30 cellular contexts compared by ENCODE assay signal in genomic region chr2:176068037-176068832, GRCh38. TPM values are rescaled to one million over a fixed set of nuclear protein-coding genes. Genes with fewer than 3 reads are reported as not detected.
A peak's percentile ranks its signal among the peaks of the same experiment; 100 is the strongest.
DNase-seq lines count a peak whose midpoint lies in the region; ATAC-seq, FAIRE-seq and TF ChIP-seq lines count a peak whose summit lies in the region.
"Had no signal": no experiment of that assay in that cellular context is flagged by ENCODE, and none has a peak within 500 bp of the region (broad histone marks: within the 10 kb centered on the region; RNA-seq: fewer than 3 reads in every experiment).

No MANE protein-coding gene starts in this region.

- no peaks in the 10 kb centered on the region for H3K9me2 ChIP-seq in GM23338 (ENCODE audit: insufficient read depth)

- H3K18ac ChIP-seq in H1 (ENCODE audit: extremely low read depth, low read length): no peak overlapping the region

- H3K14ac ChIP-seq in H1 (ENCODE audit: insufficient read length): no peak overlapping the region

- peaks cover 12% of the 10 kb centered on the region for H4K20me1 ChIP-seq in GM23338 (replicated peaks; ENCODE audit: insufficient read depth)
- peaks cover 8 to 16% of the 10 kb centered on the region in 2 experiments for H4K20me1 ChIP-seq in H1 (replicated peaks in 1 of 2; ENCODE audit: control insufficient read depth in 1 of 2, insufficient read depth in 2 of 2, low read length in 2 of 2)

- no peaks in the 10 kb centered on the region; the same call in 2 of the 3 replicates for H3K36me3 Mint-ChIP-seq in GM23338 (ENCODE audit: low read depth)
- H3K36me3 Mint-ChIP-seq in natural killer cell treated with Interleukin-12 subunit alpha and Interleukin-12 subunit beta and Interleukin-15 and Interleukin-18, amount 100 ng/mL, for 72 hours: no peaks in the 10 kb centered on the region
- H3K36me3 Mint-ChIP-seq: activated naive CD8-positive, alpha-beta T cell treated with anti-CD3 and anti-CD28 coated beads for 36 hours; brain had no signal

- TF ChIP-seq CTCF in GM23338 (conservative IDR thresholded peaks at IDR 0.05; ENCODE audit: low read depth in 2 of 2) (no peak), H1 (IDR thresholded peaks at IDR 0.05; ENCODE audit: control extremely low read depth in 1 of 3, insufficient read depth in 1 of 3, low read depth in 1 of 3, low read length in 3 of 3) (no peak)

- H3K27me3 ChIP-seq in GM23338 (ENCODE audit: insufficient read depth): peaks cover 100% of the 10 kb centered on the region
- peaks cover 81 to 92% (median 85%) of the 10 kb centered on the region in 4 experiments for H3K27me3 ChIP-seq in H1 (replicated peaks in 1 of 4; ENCODE audit: control insufficient read depth in 3 of 4, extremely low read depth in 1 of 4, insufficient read depth in 3 of 4, low read length in 3 of 4)
- H3K27me3 ChIP-seq in mucosa of rectum (ENCODE audit: control insufficient read depth in 2 of 2, insufficient read depth in 2 of 2, low read length in 2 of 2): peaks cover 63 to 65% of the 10 kb centered on the region in 2 donors
- peaks cover 69 to 77% (median 74%) of the 10 kb centered on the region in 3 donors for H3K27me3 ChIP-seq in skeletal muscle tissue (ENCODE audit: control insufficient read depth in 3 of 3, insufficient read depth in 3 of 3, low read length in 3 of 3)
- H3K27me3 ChIP-seq: ovary had no signal

- H2AFZ ChIP-seq in GM23338 (no peak overlapping the region; the same call in 1 of the 2 replicates), H1 (ENCODE audit: low read length) (no peak overlapping the region)

- no peak overlapping the region for H2BK5ac ChIP-seq in H1 (ENCODE audit: low read depth, low read length)

- H3K23ac ChIP-seq in H1 (ENCODE audit: insufficient read length): no peak overlapping the region

- H3K9ac ChIP-seq in H1 (replicated peaks in 1 of 4; ENCODE audit: extremely low read depth in 1 of 4, low read depth in 3 of 4, low read length in 3 of 4): no peak overlapping the region
- H3K9ac ChIP-seq in mucosa of rectum (ENCODE audit: low read depth in 1 of 2, low read length in 2 of 2): no peak overlapping the region
- peak overlapping the region in 2 of 3 donors; percentile 54 to 60 for H3K9ac ChIP-seq in skeletal muscle tissue (ENCODE audit: low read depth in 1 of 3, low read length in 3 of 3)

- H4K5ac ChIP-seq in H1 (ENCODE audit: insufficient read length, low read depth, low read length): no peak overlapping the region

- H3F3A ChIP-seq in GM23338 (replicated peaks; ENCODE audit: low read depth): peaks cover 6% of the 10 kb centered on the region; the same call in 1 of the 2 replicates

- peaks cover 28% of the 10 kb centered on the region for H3K4me1 ChIP-seq in GM23338 (ENCODE audit: insufficient read depth)
- peaks cover 2 to 20% (median 11%) of the 10 kb centered on the region in 4 experiments; a peak in 5 of 7 replicates for H3K4me1 ChIP-seq in H1 (replicated peaks in 1 of 4; ENCODE audit: control insufficient read depth in 3 of 4, insufficient read depth in 4 of 4, low read length in 3 of 4)
- peaks cover 8 to 11% of the 10 kb centered on the region in 2 donors for H3K4me1 ChIP-seq in mucosa of rectum (ENCODE audit: control insufficient read depth in 2 of 2, insufficient read depth in 2 of 2, low read length in 2 of 2)
- H3K4me1 ChIP-seq in skeletal muscle tissue (ENCODE audit: control insufficient read depth in 3 of 3, insufficient read depth in 3 of 3, low read length in 3 of 3): peaks cover 21 to 26% (median 24%) of the 10 kb centered on the region in 3 donors
- H3K4me1 ChIP-seq: colonic mucosa had no signal

- no peak overlapping the region for H3K4ac ChIP-seq in H1 (replicated peaks; ENCODE audit: insufficient read length, low read depth, low read length)

- H3K27ac ChIP-seq in GM23338 (ENCODE audit: low read depth) (no peak overlapping the region), H1 (ENCODE audit: low read depth, low read length) (no peak overlapping the region), mucosa of rectum (ENCODE audit: low read depth in 2 of 2, low read length in 2 of 2) (no peak overlapping the region), skeletal muscle tissue (ENCODE audit: low read depth, low read length) (no peak overlapping the region)
- H3K27ac ChIP-seq: colonic mucosa, epithelial cell of prostate, ovary, Peyer's patch, SK-N-MC, skin epidermis had no signal

- H3K4me2 ChIP-seq in GM23338 (peak overlapping the region; percentile 89), H1 (ENCODE audit: insufficient read depth in 1 of 2, low read depth in 2 of 2, low read length in 2 of 2) (peak overlapping the region; percentile 53 to 75)

- no peak overlapping the region for H3K56ac ChIP-seq in H1 (replicated peaks; ENCODE audit: insufficient read length, low read depth, low read length)

- no peak overlapping the region for H2BK120ac ChIP-seq in H1 (replicated peaks; ENCODE audit: low read depth, low read length)

- TF ChIP-seq EP300 in H1 (IDR thresholded peaks at IDR 0.05; ENCODE audit: borderline replicate concordance in 1 of 2, low read depth in 2 of 2, low read length in 2 of 2): no peak

- H4K91ac ChIP-seq in H1 (replicated peaks; ENCODE audit: insufficient read length, low read length): no peak overlapping the region

- TF ChIP-seq RAD21 in H1 (IDR thresholded peaks at IDR 0.05 in 1 of 2, conservative IDR thresholded peaks at IDR 0.05 in 1 of 2; ENCODE audit: low read depth in 2 of 2, low read length in 2 of 2): no peak

- no peaks in the 10 kb centered on the region; the same call in 1 of the 2 replicates for H3K36me3 ChIP-seq in GM23338 (ENCODE audit: insufficient read depth)
- peaks cover 0 to 4% (median 0%) of the 10 kb centered on the region in 4 experiments; a peak in 1 of 8 replicates for H3K36me3 ChIP-seq in H1 (ENCODE audit: control insufficient read depth in 2 of 4, insufficient read depth in 4 of 4, low read length in 3 of 4)
- no peaks in the 10 kb centered on the region for H3K36me3 ChIP-seq in mucosa of rectum (ENCODE audit: control insufficient read depth in 2 of 2, insufficient read depth in 2 of 2, low read length in 2 of 2)
- no peaks in the 10 kb centered on the region for H3K36me3 ChIP-seq in skeletal muscle tissue (ENCODE audit: control insufficient read depth in 3 of 3, insufficient read depth in 3 of 3, low read length in 3 of 3)
- H3K36me3 ChIP-seq: colonic mucosa, ovary, Peyer's patch had no signal

- DNase-seq in GM23338 (ENCODE audit: low spot score) (peak; percentile 42), H1 (ENCODE audit: low read depth in 1 of 2, low spot score in 2 of 2) (peak in 1 of 2 experiments; percentile 58), NCI-H526 treated with DMSO at 0.1 percent for 48 hours (lab: John Stamatoyannopoulos, UW) (no peak), dedifferentiated amniotic fluid mesenchymal stem cell (ENCODE audit: extremely low spot score) (no peak)
- no peak for DNase-seq in natural killer cell treated with Interleukin-12 subunit alpha and Interleukin-12 subunit beta and Interleukin-15 and Interleukin-18, amount 100 ng/mL, for 72 hours (ENCODE audit: low spot score)
- DNase-seq: activated CD8-positive, alpha-beta memory T cell treated with anti-CD3 and anti-CD28 coated beads for 24 hours; activated naive CD8-positive, alpha-beta T cell treated with anti-CD3 and anti-CD28 coated beads for 36 hours; colonic mucosa; DMS79 treated with DMSO at 0.1 percent for 48 hours; Kasumi-1; NCI-H1092; NCI-H2029 treated with DMSO at 0.1 percent for 48 hours; NCI-H446 treated with DMSO at 0.1 percent for 48 hours; ovary; Peyer's patch; stimulated activated CD4-positive, alpha-beta T cell treated with anti-CD3 and anti-CD28 coated beads, Interleukin-4, amount 100 ng/mL, for 1 hour; T1000 had no signal

- H2BK20ac ChIP-seq in H1 (ENCODE audit: low read length): no peak overlapping the region

- peak overlapping the region; percentile 9; the same call in 1 of the 2 replicates for H4K8ac ChIP-seq in H1 (ENCODE audit: extremely low read depth, insufficient read depth, low read length)

- FAIRE-seq in H1 (lab: Jason Lieb, UNC): no peak
- FAIRE-seq: frontal cortex had no signal

- POLR2A ChIA-PET in H1 (lab: Charles Lee; ENCODE audit: partially characterized antibody): no interaction called here

- peak overlapping the region; percentile 29; the same call in 1 of the 2 replicates for H2BK15ac ChIP-seq in H1 (ENCODE audit: low read length)

- H3K9me3 Mint-ChIP-seq in GM23338: no peaks in the 10 kb centered on the region
- H3K9me3 Mint-ChIP-seq in natural killer cell treated with Interleukin-12 subunit alpha and Interleukin-12 subunit beta and Interleukin-15 and Interleukin-18, amount 100 ng/mL, for 72 hours: no peaks in the 10 kb centered on the region
- H3K9me3 Mint-ChIP-seq: activated naive CD8-positive, alpha-beta T cell treated with anti-CD3 and anti-CD28 coated beads for 36 hours; activated T-helper 1 cell treated with anti-CD3 and anti-CD28 coated beads, Interleukin-12 subunit alpha, Interleukin-12 subunit beta, Interleukin-2, Interleukin-4 antibody, amounts not matched to agents 30 ng/mL and 10 ng/mL and 1 ng/mL, durations not matched to agents 14 hours and 24 hours and 36 hours had no signal

- no peak overlapping the region for H2AK5ac ChIP-seq in H1 (ENCODE audit: low read depth, low read length)

- no peak for TF ChIP-seq POLR2A in H1 (IDR thresholded peaks at IDR 0.05; ENCODE audit: control extremely low read depth in 1 of 2, low read depth in 2 of 2, low read length in 2 of 2)

- no peaks in the 10 kb centered on the region; the same call in 1 of the 2 replicates for H3K23me2 ChIP-seq in H1 (ENCODE audit: low read depth, low read length)

- no peaks in the 10 kb centered on the region for H3K9me3 ChIP-seq in H1 (ENCODE audit: insufficient read depth in 2 of 2, low read depth in 1 of 2, low read length in 1 of 2)
- H3K9me3 ChIP-seq in mucosa of rectum (ENCODE audit: control insufficient read depth in 2 of 2, low read length in 2 of 2): no peaks in the 10 kb centered on the region
- H3K9me3 ChIP-seq in skeletal muscle tissue (ENCODE audit: control insufficient read depth in 3 of 3, low read length in 3 of 3): no peaks in the 10 kb centered on the region
- H3K9me3 ChIP-seq: colonic mucosa, ovary, Peyer's patch had no signal

- CTCF ChIA-PET in H1 (lab: Charles Lee; ENCODE audit: partially characterized antibody): interaction anchor here (1.4 to 2.2 kb wide), 2 partner anchors 11 to 378 kb away, joined by 9 to 10 read pairs; no protein-coding TSS in a partner anchor

- H3K4me3 ChIP-seq in GM23338 (peak overlapping the region; percentile 56), H1 (ENCODE audit: extremely low read depth in 1 of 4, insufficient read depth in 2 of 4, low read depth in 3 of 4, low read length in 4 of 4) (peak overlapping the region in 2 of 4 experiments; percentile 14 to 54; a peak in 3 of 8 replicates), mucosa of rectum (ENCODE audit: low read length in 2 of 2) (peak overlapping the region; percentile 51 to 54), skeletal muscle tissue (ENCODE audit: low read length in 3 of 3) (peak overlapping the region; percentile 65 to 69 (median 65))
- H3K4me3 ChIP-seq: SK-N-MC had no signal

- 0 out of 2 replicates have a peak overlapping the region, but pooled peaks have one; percentile 19 for H2BK12ac ChIP-seq in H1 (ENCODE audit: low read depth, low read length)

- peak overlapping the region; percentile 62; the same call in 2 of the 3 replicates for H3K4me3 Mint-ChIP-seq in GM23338
- H3K4me3 Mint-ChIP-seq in natural killer cell treated with Interleukin-12 subunit alpha and Interleukin-12 subunit beta and Interleukin-15 and Interleukin-18, amount 100 ng/mL, for 72 hours: no peak overlapping the region
- H3K4me3 Mint-ChIP-seq: activated T-helper 1 cell treated with anti-CD3 and anti-CD28 coated beads, Interleukin-12 subunit alpha, Interleukin-12 subunit beta, Interleukin-2, Interleukin-4 antibody, amounts not matched to agents 30 ng/mL and 10 ng/mL and 1 ng/mL, durations not matched to agents 14 hours and 24 hours and 36 hours had no signal

- no peaks in the 10 kb centered on the region for H3K79me2 ChIP-seq in GM23338 (replicated peaks; ENCODE audit: insufficient read depth)
- H3K79me2 ChIP-seq in H1 (ENCODE audit: control insufficient read depth in 1 of 2, insufficient read depth in 2 of 2, low read length in 2 of 2): no peaks in the 10 kb centered on the region

- H3K4me1 Mint-ChIP-seq in GM23338: peaks cover 30% of the 10 kb centered on the region
- H3K4me1 Mint-ChIP-seq in natural killer cell treated with Interleukin-12 subunit alpha and Interleukin-12 subunit beta and Interleukin-15 and Interleukin-18, amount 100 ng/mL, for 72 hours (ENCODE audit: low read depth in 2 of 2): no peaks in the 10 kb centered on the region
- H3K4me1 Mint-ChIP-seq: brain had no signal

- WGBS in H1 (ENCODE audit: extremely low coverage in 1 of 2, insufficient coverage in 1 of 2, insufficient read length in 1 of 2, insufficient replicate concordance in 2 of 2, low coverage in 1 of 2, low lambda C conversion rate in 2 of 2, missing lambda C conversion rate in 1 of 2), 2 experiments: 9% methylated on average over 41 of the region's 41 CpGs; no CpG with 5 or more reads in 1 of the 2 experiments

- H3K27me3 Mint-ChIP-seq in GM23338 (ENCODE audit: insufficient read depth, low read depth, poor library complexity): peaks cover 95% of the 10 kb centered on the region
- H3K27me3 Mint-ChIP-seq in natural killer cell treated with Interleukin-12 subunit alpha and Interleukin-12 subunit beta and Interleukin-15 and Interleukin-18, amount 100 ng/mL, for 72 hours: peaks cover 51 to 54% of the 10 kb centered on the region in 2 donors

- peak; percentile 16 for ATAC-seq in GM23338
- no peak for ATAC-seq in HG03565 (IDR thresholded peaks at IDR 0.05; ENCODE audit: unreplicated experiment)
- no peak for ATAC-seq in natural killer cell treated with Interleukin-12 subunit alpha and Interleukin-12 subunit beta and Interleukin-15 and Interleukin-18, amount 100 ng/mL, for 72 hours
- ATAC-seq: activated CD4-positive, CD25-positive, alpha-beta regulatory T cell treated with anti-CD3 and anti-CD28 coated beads, Interleukin-2, amount 50 U/mL, for 24 hours had no signal

- H3K79me1 ChIP-seq in H1 (ENCODE audit: low read depth, low read length): no peaks in the 10 kb centered on the region

- H3K27ac Mint-ChIP-seq in GM23338: no peak overlapping the region
- H3K27ac Mint-ChIP-seq in natural killer cell treated with Interleukin-12 subunit alpha and Interleukin-12 subunit beta and Interleukin-15 and Interleukin-18, amount 100 ng/mL, for 72 hours: no peak overlapping the region
- H3K27ac Mint-ChIP-seq: activated naive CD8-positive, alpha-beta T cell treated with anti-CD3 and anti-CD28 coated beads for 36 hours; activated T-helper 1 cell treated with anti-CD3 and anti-CD28 coated beads, Interleukin-12 subunit alpha, Interleukin-12 subunit beta, Interleukin-2, Interleukin-4 antibody, amounts not matched to agents 30 ng/mL and 10 ng/mL and 1 ng/mL, durations not matched to agents 14 hours and 24 hours and 36 hours; brain had no signal

RNA-seq across cellular contexts. Expression of gene EVX2, which starts 15.5 kb away (rescaled TPM):
- total RNA-seq in GM23338 (2014; rRNA removed; shearing (Covaris generic)): 0.03 and 0.04 TPM in 2 replicates
- polyA plus RNA-seq in GM23338 (2016; fragmentation: Nextera tagmentation; extraction: Ambion mirVana) (not detected in 2 replicates), H1 (2011; rRNA removed) (not detected in 2 replicates)
- total RNA-seq in H1 (2021; fragmentation: NEBNext Ultra II Directional; extraction: Animal tissue kit (Norgen Biotek cat#: 25700)): not detected in 2 replicates
- polyA plus RNA-seq in H1 (2011; cell fraction: cytosol; rRNA removed): not detected
- polyA plus RNA-seq in H1 (2011; cell fraction: nucleus; rRNA removed): 0.03 TPM
- not detected in 4 replicates for polyA plus RNA-seq in H1 (2012, experiment 1 of 2)
- polyA plus RNA-seq in H1 (2012, experiment 2 of 2): 0.03 TPM
- polyA plus RNA-seq in H1 (2013, experiment 1 of 2): not detected
- polyA plus RNA-seq in H1 (2013, experiment 2 of 2): not detected
- polyA minus RNA-seq in H1 (2011; rRNA and poly(A)+ RNA removed): not detected in 2 replicates
- polyA minus RNA-seq in H1 (2011; cell fraction: cytosol; rRNA and poly(A)+ RNA removed): not detected
- not detected for polyA minus RNA-seq in H1 (2011; cell fraction: nucleus; rRNA and poly(A)+ RNA removed)
- under 0.01 TPM for total RNA-seq in skeletal muscle tissue
- not detected for total RNA-seq in natural killer cell treated with Interleukin-12 subunit alpha and Interleukin-12 subunit beta and Interleukin-15 and Interleukin-18, amount 100 ng/mL, for 72 hours
- total RNA-seq: activated naive CD8-positive, alpha-beta T cell treated with anti-CD3 and anti-CD28 coated beads for 36 hours; activated T-helper 1 cell treated with anti-CD3 and anti-CD28 coated beads, Interleukin-12 subunit alpha, Interleukin-12 subunit beta, Interleukin-2, Interleukin-4 antibody, amounts not matched to agents 30 ng/mL and 10 ng/mL and 1 ng/mL, durations not matched to agents 14 hours and 24 hours and 36 hours; colonic mucosa; frontal cortex; HT1080; mononuclear cell; ovary; Peyer's patch had no signal
- polyA plus RNA-seq: ovary had no signal

RNA-seq across cellular contexts. Expression of gene HOXD13, which starts 24.3 kb away (rescaled TPM):
- 0.47 TPM in 1 of 2 replicates, not detected in the other for total RNA-seq in GM23338 (2014; rRNA removed; shearing (Covaris generic))
- polyA plus RNA-seq in GM23338 (2016; fragmentation: Nextera tagmentation; extraction: Ambion mirVana) (not detected in 2 replicates), H1 (2011; rRNA removed) (not detected in 2 replicates)
- not detected in 2 replicates for total RNA-seq in H1 (2021; fragmentation: NEBNext Ultra II Directional; extraction: Animal tissue kit (Norgen Biotek cat#: 25700))
- not detected for polyA plus RNA-seq in H1 (2011; cell fraction: cytosol; rRNA removed)
- not detected for polyA plus RNA-seq in H1 (2011; cell fraction: nucleus; rRNA removed)
- not detected in 4 replicates for polyA plus RNA-seq in H1 (2012, experiment 1 of 2)
- not detected for polyA plus RNA-seq in H1 (2012, experiment 2 of 2)
- polyA plus RNA-seq in H1 (2013, experiment 1 of 2): 0.04 TPM
- not detected for polyA plus RNA-seq in H1 (2013, experiment 2 of 2)
- not detected in 2 replicates for polyA minus RNA-seq in H1 (2011; rRNA and poly(A)+ RNA removed)
- polyA minus RNA-seq in H1 (2011; cell fraction: cytosol; rRNA and poly(A)+ RNA removed): not detected
- polyA minus RNA-seq in H1 (2011; cell fraction: nucleus; rRNA and poly(A)+ RNA removed): not detected
- under 0.01 TPM for total RNA-seq in skeletal muscle tissue
- not detected for total RNA-seq in natural killer cell treated with Interleukin-12 subunit alpha and Interleukin-12 subunit beta and Interleukin-15 and Interleukin-18, amount 100 ng/mL, for 72 hours
- total RNA-seq: activated naive CD8-positive, alpha-beta T cell treated with anti-CD3 and anti-CD28 coated beads for 36 hours; activated T-helper 1 cell treated with anti-CD3 and anti-CD28 coated beads, Interleukin-12 subunit alpha, Interleukin-12 subunit beta, Interleukin-2, Interleukin-4 antibody, amounts not matched to agents 30 ng/mL and 10 ng/mL and 1 ng/mL, durations not matched to agents 14 hours and 24 hours and 36 hours; frontal cortex; mononuclear cell; ovary; Peyer's patch had no signal
- polyA plus RNA-seq: ovary had no signal

RNA-seq across cellular contexts. Expression of gene HOXD12, which starts 31.4 kb away (rescaled TPM):
- total RNA-seq in GM23338 (2014; rRNA removed; shearing (Covaris generic)): not detected in 2 replicates
- polyA plus RNA-seq in GM23338 (2016; fragmentation: Nextera tagmentation; extraction: Ambion mirVana) (not detected in 2 replicates), H1 (2011; rRNA removed) (not detected in 2 replicates)
- total RNA-seq in H1 (2021; fragmentation: NEBNext Ultra II Directional; extraction: Animal tissue kit (Norgen Biotek cat#: 25700)): not detected in 2 replicates
- polyA plus RNA-seq in H1 (2011; cell fraction: cytosol; rRNA removed): not detected
- not detected for polyA plus RNA-seq in H1 (2011; cell fraction: nucleus; rRNA removed)
- not detected in 4 replicates for polyA plus RNA-seq in H1 (2012, experiment 1 of 2)
- polyA plus RNA-seq in H1 (2012, experiment 2 of 2): not detected
- not detected for polyA plus RNA-seq in H1 (2013, experiment 1 of 2)
- not detected for polyA plus RNA-seq in H1 (2013, experiment 2 of 2)
- polyA minus RNA-seq in H1 (2011; rRNA and poly(A)+ RNA removed): not detected in 2 replicates
- polyA minus RNA-seq in H1 (2011; cell fraction: cytosol; rRNA and poly(A)+ RNA removed): not detected
- polyA minus RNA-seq in H1 (2011; cell fraction: nucleus; rRNA and poly(A)+ RNA removed): not detected
- total RNA-seq in skeletal muscle tissue: not detected
- total RNA-seq in natural killer cell treated with Interleukin-12 subunit alpha and Interleukin-12 subunit beta and Interleukin-15 and Interleukin-18, amount 100 ng/mL, for 72 hours: not detected
- total RNA-seq: activated naive CD8-positive, alpha-beta T cell treated with anti-CD3 and anti-CD28 coated beads for 36 hours; activated T-helper 1 cell treated with anti-CD3 and anti-CD28 coated beads, Interleukin-12 subunit alpha, Interleukin-12 subunit beta, Interleukin-2, Interleukin-4 antibody, amounts not matched to agents 30 ng/mL and 10 ng/mL and 1 ng/mL, durations not matched to agents 14 hours and 24 hours and 36 hours; colonic mucosa; frontal cortex; HT1080; mononuclear cell; ovary; Peyer's patch; subcutaneous adipose tissue had no signal
- polyA plus RNA-seq: ovary had no signal

RNA-seq across cellular contexts. Expression of gene HOXD11, which starts 38.8 kb away (rescaled TPM):
- not detected in 2 replicates for total RNA-seq in GM23338 (2014; rRNA removed; shearing (Covaris generic))
- polyA plus RNA-seq in GM23338 (2016; fragmentation: Nextera tagmentation; extraction: Ambion mirVana) (not detected in 2 replicates), H1 (2011; rRNA removed) (not detected in 2 replicates)
- total RNA-seq in H1 (2021; fragmentation: NEBNext Ultra II Directional; extraction: Animal tissue kit (Norgen Biotek cat#: 25700)): not detected in 2 replicates
- polyA plus RNA-seq in H1 (2011; cell fraction: cytosol; rRNA removed): not detected
- not detected for polyA plus RNA-seq in H1 (2011; cell fraction: nucleus; rRNA removed)
- polyA plus RNA-seq in H1 (2012, experiment 1 of 2): not detected in 4 replicates
- not detected for polyA plus RNA-seq in H1 (2012, experiment 2 of 2)
- polyA plus RNA-seq in H1 (2013, experiment 1 of 2): not detected
- polyA plus RNA-seq in H1 (2013, experiment 2 of 2): not detected
- not detected in 2 replicates for polyA minus RNA-seq in H1 (2011; rRNA and poly(A)+ RNA removed)
- not detected for polyA minus RNA-seq in H1 (2011; cell fraction: cytosol; rRNA and poly(A)+ RNA removed)
- not detected for polyA minus RNA-seq in H1 (2011; cell fraction: nucleus; rRNA and poly(A)+ RNA removed)
- not detected for total RNA-seq in skeletal muscle tissue
- not detected for total RNA-seq in natural killer cell treated with Interleukin-12 subunit alpha and Interleukin-12 subunit beta and Interleukin-15 and Interleukin-18, amount 100 ng/mL, for 72 hours
- total RNA-seq: activated naive CD8-positive, alpha-beta T cell treated with anti-CD3 and anti-CD28 coated beads for 36 hours; activated T-helper 1 cell treated with anti-CD3 and anti-CD28 coated beads, Interleukin-12 subunit alpha, Interleukin-12 subunit beta, Interleukin-2, Interleukin-4 antibody, amounts not matched to agents 30 ng/mL and 10 ng/mL and 1 ng/mL, durations not matched to agents 14 hours and 24 hours and 36 hours; frontal cortex; mononuclear cell; Peyer's patch; subcutaneous adipose tissue had no signal

RNA-seq across cellular contexts. Expression of gene HOXD10, which starts 48.3 kb away (rescaled TPM):
- total RNA-seq in GM23338 (2014; rRNA removed; shearing (Covaris generic)): not detected in 2 replicates
- polyA plus RNA-seq in GM23338 (2016; fragmentation: Nextera tagmentation; extraction: Ambion mirVana): not detected in 2 replicates
- total RNA-seq in H1 (2021; fragmentation: NEBNext Ultra II Directional; extraction: Animal tissue kit (Norgen Biotek cat#: 25700)): not detected in 2 replicates
- polyA plus RNA-seq in H1 (2011; rRNA removed): not detected in 2 replicates
- not detected for polyA plus RNA-seq in H1 (2011; cell fraction: cytosol; rRNA removed)
- polyA plus RNA-seq in H1 (2011; cell fraction: nucleus; rRNA removed): not detected
- polyA plus RNA-seq in H1 (2012, experiment 1 of 2): not detected in 4 replicates
- polyA plus RNA-seq in H1 (2012, experiment 2 of 2): not detected
- not detected for polyA plus RNA-seq in H1 (2013, experiment 1 of 2)
- polyA plus RNA-seq in H1 (2013, experiment 2 of 2): not detected
- polyA minus RNA-seq in H1 (2011; rRNA and poly(A)+ RNA removed): not detected in 2 replicates
- not detected for polyA minus RNA-seq in H1 (2011; cell fraction: cytosol; rRNA and poly(A)+ RNA removed)
- polyA minus RNA-seq in H1 (2011; cell fraction: nucleus; rRNA and poly(A)+ RNA removed): not detected
- total RNA-seq in skeletal muscle tissue: 0.52 TPM
- total RNA-seq in natural killer cell treated with Interleukin-12 subunit alpha and Interleukin-12 subunit beta and Interleukin-15 and Interleukin-18, amount 100 ng/mL, for 72 hours: not detected
- total RNA-seq: activated naive CD8-positive, alpha-beta T cell treated with anti-CD3 and anti-CD28 coated beads for 36 hours; activated T-helper 1 cell treated with anti-CD3 and anti-CD28 coated beads, Interleukin-12 subunit alpha, Interleukin-12 subunit beta, Interleukin-2, Interleukin-4 antibody, amounts not matched to agents 30 ng/mL and 10 ng/mL and 1 ng/mL, durations not matched to agents 14 hours and 24 hours and 36 hours; frontal cortex; mononuclear cell; Peyer's patch had no signal

Comparison
In these comparisons a context has a peak if more than half of its experiments do, and no peak if none do; other contexts are left out.
1. H3K9ac ChIP-seq: peak in skeletal muscle tissue (2 of 3); none in H1 (0 of 4) and mucosa of rectum (0 of 2).